Comparison of ENCODE assay signal across 8 cellular contexts in the genomic region with DNA sequence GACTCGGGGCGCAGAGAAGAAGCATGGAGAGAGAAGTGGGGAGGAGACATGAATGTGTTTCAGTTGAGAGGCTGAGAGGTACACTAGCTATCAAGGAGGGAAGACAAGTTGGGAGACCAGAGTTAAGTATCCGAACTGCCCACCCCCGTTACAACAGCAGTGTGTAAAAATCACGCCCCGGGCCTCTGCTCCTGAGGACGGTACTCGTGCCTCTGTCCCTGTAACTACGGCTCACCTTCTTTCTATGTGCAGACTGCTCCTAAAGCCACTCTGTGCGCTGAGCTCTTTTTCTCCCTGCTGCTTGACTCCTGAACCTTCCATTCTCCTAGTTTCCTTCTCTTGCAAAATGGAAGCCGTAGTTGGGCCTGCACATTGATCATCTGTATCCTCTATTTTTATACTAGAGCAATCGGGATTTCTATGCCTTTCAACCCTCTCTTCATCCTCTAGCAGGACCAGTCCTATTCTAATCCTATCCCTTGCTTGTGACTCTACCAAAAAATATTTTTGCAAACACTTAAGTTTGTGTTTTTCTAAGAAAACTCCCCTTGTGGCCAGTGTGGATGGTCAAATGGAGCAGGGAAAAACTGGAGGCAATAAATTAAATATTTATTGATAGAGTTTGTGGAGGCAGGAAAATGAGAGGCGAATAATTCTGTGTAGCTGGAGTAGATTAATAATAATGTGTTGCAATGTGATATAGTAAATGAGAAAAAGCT. TPM values are rescaled to one million over a fixed set of nuclear protein-coding genes. Genes with fewer than 3 reads are reported as not detected.
DNase-seq lines count a peak whose midpoint lies in the region; ATAC-seq and TF ChIP-seq lines count a peak whose summit lies in the region.

No MANE protein-coding gene starts in this region.

- no peaks in the 10 kb centered on the region for H3K9me2 ChIP-seq in HCT116 (ENCODE audit: insufficient read depth)

- ATAC-seq in HCT116 (no peak), GM19463 (IDR thresholded peaks at IDR 0.05; ENCODE audit: unreplicated experiment) (no peak)

- BruUV-seq in HCT116 (replicated peaks; lab: Mats Ljungman, UMichigan): no TSS peak

- CTCF ChIA-PET in CD4-positive, alpha-beta memory T cell (lab: Charles Lee; ENCODE audit: partially characterized antibody): interaction anchor here (1.1 kb wide), 1 partner anchor 195 kb away, joined by 3 read pairs; no protein-coding TSS in a partner anchor
- CTCF ChIA-PET in HCT116 (lab: Charles Lee): interaction anchor here (1.7 kb wide), 1 partner anchor 204 kb away, joined by 6 read pairs; no protein-coding TSS in a partner anchor

- no peaks in the 10 kb centered on the region for H3K27me3 Mint-ChIP-seq in CD4-positive, alpha-beta memory T cell

- no peak for TF ChIP-seq POLR2A in HCT116 (IDR thresholded peaks at IDR 0.05; ENCODE audit: borderline replicate concordance, extremely low read depth, insufficient read depth, insufficient read length)
- TF ChIP-seq POLR2A in sigmoid colon (IDR thresholded peaks at IDR 0.05): no peak

- peak overlapping the region; percentile 90 for H3K27ac ChIP-seq in CD4-positive, alpha-beta memory T cell (ENCODE audit: low read depth, low read length)
- H3K27ac ChIP-seq in HCT116 (ENCODE audit: low read depth, low read length) (peak overlapping the region; percentile 99), VCaP (peak overlapping the region; percentile 97), sigmoid colon (peak overlapping the region; percentile 91 to 98 (median 96))

- TF ChIP-seq EP300 in sigmoid colon (IDR thresholded peaks at IDR 0.05): no peak

- H3K4me1 Mint-ChIP-seq in CD4-positive, alpha-beta memory T cell: peaks cover 52 to 83% (median 68%) of the 10 kb centered on the region in 4 donors

- H3K36me3 Mint-ChIP-seq in CD4-positive, alpha-beta memory T cell: peaks cover 28 to 39% of the 10 kb centered on the region in 2 donors

- RAD21 ChIA-PET in HCT116 (lab: Charles Lee; ENCODE audit: low non-redundant PET in 1 of 2, low total read pairs in 2 of 2, uncharacterized antibody in 2 of 2, unreplicated experiment in 2 of 2): no interaction called here

- intact Hi-C loops in CD4-positive, alpha-beta memory T cell (cut with micrococcal nuclease): loop anchor here (5.0 to 10.0 kb wide), 3 partner anchors 40 to 1033 kb away; partner anchors contain the start of gene POMP
- intact Hi-C loops in HCT116 (cut with micrococcal nuclease): loop anchor here (5.0 to 10.0 kb wide), 2 partner anchors 170 to 227 kb away; partner anchors contain the start of gene MTIF3
- intact Hi-C loops in sigmoid colon (cut with DNase I): loop anchor here (5.0 to 10.0 kb wide), 4 partner anchors 170 to 513 kb away; partner anchors contain the start of genes GTF3A, MTIF3, PAN3 and RPL21

- peaks cover 64% of the 10 kb centered on the region for H3K4me1 ChIP-seq in CD4-positive, alpha-beta memory T cell (ENCODE audit: insufficient read depth, low read length)
- H3K4me1 ChIP-seq in HCT116 (ENCODE audit: control insufficient read depth in 1 of 2, insufficient read depth in 2 of 2, low read length in 2 of 2) (peaks cover 12 to 23% of the 10 kb centered on the region in 2 experiments), sigmoid colon (peaks cover 0 to 38% (median 27%) of the 10 kb centered on the region in 4 donors)

- H3K9me3 ChIP-seq in CD4-positive, alpha-beta memory T cell (ENCODE audit: control insufficient read depth in 1 of 2, low read length in 2 of 2): no peaks in the 10 kb centered on the region
- H3K9me3 ChIP-seq in HCT116 (ENCODE audit: control insufficient read depth in 1 of 2, insufficient read depth in 1 of 2, low read depth in 1 of 2, low read length in 2 of 2): no peaks in the 10 kb centered on the region
- no peaks in the 10 kb centered on the region for H3K9me3 ChIP-seq in sigmoid colon

- peaks cover 11% of the 10 kb centered on the region; the same call in 1 of the 2 replicates for H4K20me1 ChIP-seq in HCT116 (ENCODE audit: insufficient read depth)

- 7 to 9% methylated on average over 13 of the region's 13 CpGs for WGBS in sigmoid colon, 2 donors

- POLR2A ChIA-PET in CD4-positive, alpha-beta memory T cell (lab: Charles Lee; ENCODE audit: partially characterized antibody): interaction anchor here (0.6 to 4.9 kb wide), 15 partner anchors 9 to 516 kb away, joined by 3 to 135 read pairs (median 5); partner anchors contain the start of genes GTF3A, MTIF3 and PAN3
- POLR2A ChIA-PET in HCT116 (lab: Charles Lee): no interaction called here

- H3K4me3 Mint-ChIP-seq in CD4-positive, alpha-beta memory T cell: peak overlapping the region; percentile 87 to 96 (median 92)

- no peaks in the 10 kb centered on the region for H3K27me3 ChIP-seq in CD4-positive, alpha-beta memory T cell (ENCODE audit: insufficient read depth, low read length)
- H3K27me3 ChIP-seq in HCT116 (ENCODE audit: insufficient read depth, low read length) (no peaks in the 10 kb centered on the region), sigmoid colon (no peaks in the 10 kb centered on the region)

- peak overlapping the region; percentile 97 for H3K9ac ChIP-seq in HCT116 (ENCODE audit: low read length)

- TF ChIP-seq RAD21 in HCT116 (IDR thresholded peaks at IDR 0.05; ENCODE audit: low read depth): no peak

- peaks cover 84% of the 10 kb centered on the region for H3K79me2 ChIP-seq in HCT116 (ENCODE audit: insufficient read depth, low read length)

- H2AFZ ChIP-seq in HCT116 (ENCODE audit: low read depth, low read length, poor library complexity, severe bottlenecking): no peak overlapping the region

- peaks cover 0 to 4% (median 0%) of the 10 kb centered on the region in 8 donors for H3K9me3 Mint-ChIP-seq in CD4-positive, alpha-beta memory T cell

- H3K27ac Mint-ChIP-seq in CD4-positive, alpha-beta memory T cell: peak overlapping the region; percentile 86 to 97 (median 92)

- peak overlapping the region; percentile 91 for H3K4me2 ChIP-seq in HCT116 (ENCODE audit: low read length)

- DNase-seq in CD4-positive, alpha-beta memory T cell: no peak
- no peak for DNase-seq in HCT116 (ENCODE audit: low read depth, low spot score)
- DNase-seq in foreskin melanocyte: peak; percentile 30
- no peak for DNase-seq in sigmoid colon
- no peak for DNase-seq in occipital lobe (lab: John Stamatoyannopoulos, UW)
- no peak for DNase-seq in NCI-H226

- peaks cover 9% of the 10 kb centered on the region for H3K36me3 ChIP-seq in CD4-positive, alpha-beta memory T cell (ENCODE audit: insufficient read depth, low read length)
- H3K36me3 ChIP-seq in HCT116 (ENCODE audit: control insufficient read depth in 1 of 2, insufficient read depth in 2 of 2, low read length in 2 of 2) (peaks cover 6 to 17% of the 10 kb centered on the region in 2 experiments; a peak in 3 of 4 replicates), sigmoid colon (peaks cover 0 to 8% (median 0%) of the 10 kb centered on the region in 4 donors)

- TF ChIP-seq CTCF in HCT116 (IDR thresholded peaks at IDR 0.05 in 2 of 3, conservative IDR thresholded peaks at IDR 0.05 in 1 of 3; ENCODE audit: borderline replicate concordance in 1 of 3, insufficient read depth in 1 of 3, low read depth in 2 of 3, low read length in 2 of 3) (peak in 1 of 3 experiments; percentile 36; a peak in 2 of 6 replicates), VCaP (conservative IDR thresholded peaks at IDR 0.05) (peak; percentile 27; the same call in 1 of the 2 replicates), sigmoid colon (IDR thresholded peaks at IDR 0.05) (peak in 1 of 4 experiments; percentile 11)

- H3K4me3 ChIP-seq in CD4-positive, alpha-beta memory T cell (ENCODE audit: low read length in 2 of 2): peak overlapping the region; percentile 81 to 95
- H3K4me3 ChIP-seq in HCT116 (replicated peaks in 1 of 2; ENCODE audit: low read depth in 1 of 2, low read length in 2 of 2) (peak overlapping the region; percentile 95 to 96), sigmoid colon (peak overlapping the region; percentile 85 to 95 (median 92))

TF ChIP-seq in HCT116, 20 proteins besides CTCF, POLR2A, EP300 and RAD21:
- peak; percentile 30; the same call in 1 of the 2 replicates for TF ChIP-seq ZFX (IDR thresholded peaks at IDR 0.05)
- TF ChIP-seq TCF7L2 (IDR thresholded peaks at IDR 0.05; ENCODE audit: borderline replicate concordance, extremely low read depth, insufficient read depth, insufficient read length): no peak
- TF ChIP-seq ZNF274 (IDR thresholded peaks at IDR 0.05; ENCODE audit: low read depth, low read length): no peak
- TF ChIP-seq POLR2AphosphoS5 (IDR thresholded peaks at IDR 0.05; ENCODE audit: low read depth, low read length): no peak

RNA-seq across cellular contexts. Expression of gene POLR1D, which starts 0.6 kb away (rescaled TPM):
- total RNA-seq in CD4-positive, alpha-beta memory T cell: 100 to 1,000 TPM; 152 TPM
- polyA plus RNA-seq in CD4-positive, alpha-beta memory T cell: 100 to 1,000 TPM; 117 to 141 TPM
- total RNA-seq in HCT116 (2021; ENCODE audit: unreplicated experiment): 184 TPM
- polyA plus RNA-seq in HCT116 (2012): 131 and 182 TPM in 2 replicates
- total RNA-seq in sigmoid colon: 100 to 1,000 TPM; 130 to 224 (median 174) TPM
- polyA plus RNA-seq in sigmoid colon: 100 to 1,000 TPM; 126 to 134 (median 134) TPM
- 52.7 TPM for total RNA-seq in occipital lobe

RNA-seq across cellular contexts. Expression of gene LNX2, which starts 1.9 kb away (rescaled TPM):
- total RNA-seq in CD4-positive, alpha-beta memory T cell: 10 to 100 TPM; 11.8 to 13.0 TPM
- 1 to 10 TPM; 6.6 to 6.8 TPM for polyA plus RNA-seq in CD4-positive, alpha-beta memory T cell
- total RNA-seq in HCT116 (2021; ENCODE audit: unreplicated experiment) (12.1 TPM), sigmoid colon (10 to 100 TPM in 3 of 4 donors, 1 to 10 TPM in 1; 7.7 to 13.9 (median 10.6) TPM), occipital lobe (8.1 TPM)
- polyA plus RNA-seq in HCT116 (2012): 6.9 and 8.4 TPM in 2 replicates
- 10 to 100 TPM in 2 of 3 donors, 1 to 10 TPM in 1; 9.4 to 22.2 (median 13.2) TPM for polyA plus RNA-seq in sigmoid colon
